Comparison of ENCODE assay signal across 1 cellular context in the genomic region with DNA sequence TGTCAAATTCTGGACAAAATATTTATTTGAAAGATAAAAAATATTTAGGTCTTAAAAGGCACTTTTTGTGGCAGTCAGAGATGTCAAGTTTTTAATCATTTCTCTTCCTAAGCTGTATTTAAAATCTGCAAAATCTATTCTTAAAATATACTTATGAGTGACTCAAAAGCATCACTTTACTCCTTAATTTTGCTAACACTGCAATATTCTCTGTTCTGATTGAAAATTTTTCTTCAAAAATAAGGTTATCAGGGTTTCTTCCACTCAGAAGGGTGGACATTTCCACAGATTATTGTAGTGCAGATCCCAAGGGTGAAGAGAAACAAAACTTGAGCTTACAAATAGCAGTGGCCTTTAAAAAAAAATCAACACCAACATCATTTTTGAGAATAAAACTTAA.
TF ChIP-seq lines count a peak whose summit lies in the region.

No MANE protein-coding gene starts in this region.

TF ChIP-seq in HepG2, 621 proteins besides CTCF, POLR2A, EP300 and RAD21:
- TF ChIP-seq MAFF (IDR thresholded peaks at IDR 0.05; ENCODE audit: low read depth, low read length) (peak; percentile 79), ZNF34 (CRISPR knock-in tag; IDR thresholded peaks at IDR 0.05; ENCODE audit: borderline replicate concordance) (no peak), NPAS2 (CRISPR knock-in tag; IDR thresholded peaks at IDR 0.05; ENCODE audit: borderline replicate concordance) (no peak), MED8 (CRISPR knock-in tag; IDR thresholded peaks at IDR 0.05; ENCODE audit: insufficient replicate concordance) (no peak), MAFK (conservative IDR thresholded peaks at IDR 0.05 in 1 of 2, IDR thresholded peaks at IDR 0.05 in 1 of 2; ENCODE audit: low read length in 2 of 2) (peak; percentile 72 to 86)
